Comparison of ENCODE assay signal across 8 cellular contexts in the genomic region with DNA sequence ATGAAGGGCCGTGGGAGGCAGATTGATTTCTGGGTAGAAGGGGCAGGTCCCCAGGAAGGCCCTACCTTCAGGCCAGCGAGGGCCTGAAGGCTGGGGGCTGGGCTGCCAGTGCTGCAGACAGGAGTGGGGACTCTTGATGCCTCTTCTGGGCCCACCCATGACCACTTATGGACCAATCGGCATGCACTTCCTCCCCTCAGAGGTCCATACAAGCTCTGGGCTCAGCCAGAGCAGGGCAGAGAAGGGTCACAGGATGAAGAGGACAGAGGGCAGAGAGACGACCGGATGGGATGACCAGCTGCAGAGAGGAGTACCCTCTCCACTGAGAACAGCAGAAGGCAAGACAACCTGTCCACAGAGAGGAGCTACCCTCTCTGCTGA.
A peak's percentile ranks its signal among the peaks of the same experiment; 100 is the strongest.
DNase-seq lines count a peak whose midpoint lies in the region; ATAC-seq and TF ChIP-seq lines count a peak whose summit lies in the region.

No MANE protein-coding gene starts in this region.

- H3K9me3 ChIP-seq in SU-DHL-6 (ENCODE audit: insufficient read depth, low read length) (peaks cover 13% of the 10 kb centered on the region; the same call in 1 of the 2 replicates), heart left ventricle (peaks cover 0 to 10% (median 6%) of the 10 kb centered on the region in 12 donors), stomach (peaks cover 4 to 10% (median 7%) of the 10 kb centered on the region in 4 donors)

- no peaks in the 10 kb centered on the region for H3K79me2 ChIP-seq in SU-DHL-6 (ENCODE audit: insufficient read depth, low read length)

- peak overlapping the region; percentile 92 for H2AFZ ChIP-seq in SU-DHL-6 (ENCODE audit: low read depth, low read length, severe bottlenecking)

- no peak overlapping the region for H3K9ac ChIP-seq in SU-DHL-6 (ENCODE audit: low read length)

- H3K27ac ChIP-seq in SU-DHL-6 (ENCODE audit: low read depth, low read length) (no peak overlapping the region), heart left ventricle (peak overlapping the region in 4 of 12 donors; percentile 28 to 47 (median 30)), stomach (peak overlapping the region in 4 of 5 donors; percentile 7 to 62 (median 54))

- 44 to 73% (median 55%) methylated on average over 2 to 5 of the region's 5 CpGs for WGBS in heart left ventricle, 4 donors
- WGBS in stomach, 5 donors, result 44 to 58% (median 50%) methylated on average over 4 to 5 of the region's 5 CpGs

- no peaks in the 10 kb centered on the region for H3F3A ChIP-seq in SU-DHL-6 (ENCODE audit: insufficient read depth)

- H3K9me2 ChIP-seq in SU-DHL-6 (replicated peaks; ENCODE audit: insufficient read depth, low read length), result no peaks in the 10 kb centered on the region

- peak overlapping the region; percentile 64 for H3K4me2 ChIP-seq in SU-DHL-6 (ENCODE audit: low read depth, low read length, poor library complexity, severe bottlenecking)

- no peaks in the 10 kb centered on the region for H3K27me3 ChIP-seq in SU-DHL-6 (ENCODE audit: low read length)
- no peaks in the 10 kb centered on the region for H3K27me3 ChIP-seq in heart left ventricle
- H3K27me3 ChIP-seq in stomach, result no peaks in the 10 kb centered on the region

- TF ChIP-seq CTCF in SU-DHL-6 (IDR thresholded peaks at IDR 0.05; ENCODE audit: insufficient read depth, low read length, poor library complexity, severe bottlenecking) (no peak), heart left ventricle (IDR thresholded peaks at IDR 0.05) (no peak), stomach (IDR thresholded peaks at IDR 0.05) (no peak)

- DNase-seq in heart left ventricle (no peak), stomach (no peak), erythroblast (lab: John Stamatoyannopoulos, UW) (no peak), kidney tubule cell (ENCODE audit: low spot score) (no peak), LoVo (ENCODE audit: low spot score) (no peak)

- TF ChIP-seq POLR2A in heart left ventricle (IDR thresholded peaks at IDR 0.05) (no peak), stomach (IDR thresholded peaks at IDR 0.05) (no peak), erythroblast (IDR thresholded peaks at IDR 0.05; ENCODE audit: low read length) (no peak)

- no peak for TF ChIP-seq EP300 in stomach (IDR thresholded peaks at IDR 0.05)

- ATAC-seq in GM19023 (IDR thresholded peaks at IDR 0.05; ENCODE audit: unreplicated experiment) (peak; percentile 43), HG02943 (IDR thresholded peaks at IDR 0.05; ENCODE audit: low read depth, unreplicated experiment) (peak; percentile 19), heart left ventricle (peak; percentile 30 to 43 (median 32))

- intact Hi-C loops in heart left ventricle (cut with DNase I) (loop anchor here in 9 of 10 donors (2.0 to 10.0 kb wide), 5 partner anchors 92 to 280 kb away; no protein-coding TSS in a partner anchor), stomach (cut with DNase I; ENCODE audit: low total_unique reads) (loop anchor here (5.0 kb wide), 1 partner anchor 274 kb away; a partner anchor contains a TSS)

- H4K20me1 ChIP-seq in SU-DHL-6 (ENCODE audit: low read depth, low read length), result no peaks in the 10 kb centered on the region

- H3K4me3 ChIP-seq in SU-DHL-6 (ENCODE audit: insufficient read depth, low read length, poor library complexity, severe bottlenecking) (no peak overlapping the region), heart left ventricle (peak overlapping the region in 10 of 12 donors; percentile 12 to 58 (median 43)), stomach (peak overlapping the region; percentile 25 to 36 (median 32))

- H3K4me1 ChIP-seq in heart left ventricle, result peaks cover 0 to 19% (median 6%) of the 10 kb centered on the region in 12 donors
- H3K4me1 ChIP-seq in stomach, result peaks cover 8 to 31% (median 16%) of the 10 kb centered on the region in 4 donors

- H3K36me3 ChIP-seq in SU-DHL-6 (ENCODE audit: low read length), result no peaks in the 10 kb centered on the region
- no peaks in the 10 kb centered on the region for H3K36me3 ChIP-seq in heart left ventricle
- H3K36me3 ChIP-seq in stomach, result no peaks in the 10 kb centered on the region
